ENCODE assay signal across 13 cellular contexts in genomic region chr3:16289144-16289889, GRCh38. TPM values are rescaled to one million over a fixed set of nuclear protein-coding genes. Genes with fewer than 3 reads are reported as not detected.
DNase-seq lines count a peak whose midpoint lies in the region; ATAC-seq and TF ChIP-seq lines count a peak whose summit lies in the region.
"Had no signal": no experiment of that assay in that cellular context is flagged by ENCODE, and none has a peak within 500 bp of the region (broad histone marks: within the 10 kb centered on the region; RNA-seq: fewer than 3 reads in every experiment).

No MANE protein-coding gene starts in this region.

- H3K4me3 Mint-ChIP-seq in stimulated activated naive CD8-positive, alpha-beta T cell treated with anti-CD3 and anti-CD28 coated beads, Interleukin-15, Interleukin-2, amounts not matched to agents 100 ng/mL and 50 ng/mL, for 24 hours: peak overlapping the region; percentile 81
- H3K4me3 Mint-ChIP-seq in activated naive CD8-positive, alpha-beta T cell treated with anti-CD3 and anti-CD28 coated beads, Interleukin-2, amount 50 U/mL, for 24 hours: peak overlapping the region; percentile 82
- H3K4me3 Mint-ChIP-seq: H9 had no signal

- ATAC-seq in stimulated activated naive CD8-positive, alpha-beta T cell treated with anti-CD3 and anti-CD28 coated beads, Interleukin-15, Interleukin-2, amounts not matched to agents 100 U/mL and 50 U/mL, for 24 hours: no peak
- no peak for ATAC-seq in activated naive CD8-positive, alpha-beta T cell treated with anti-CD3 and anti-CD28 coated beads, Interleukin-2, amount 50 U/mL, for 24 hours
- peak; percentile 25 to 60 for ATAC-seq in right cardiac atrium
- no peak for ATAC-seq in upper lobe of right lung
- no peak for ATAC-seq in GM18498 (IDR thresholded peaks at IDR 0.05; ENCODE audit: unreplicated experiment)

- intact Hi-C loops in right cardiac atrium (cut with DNase I) (loop anchor here in 3 of 4 donors (5.0 kb wide), 2 partner anchors 258 to 263 kb away; no protein-coding TSS in a partner anchor), upper lobe of right lung (cut with DNase I) (loop anchor here (5.0 kb wide), 1 partner anchor 263 kb away; no protein-coding TSS in a partner anchor)

- 85% methylated on average over 2 of the region's 2 CpGs for WGBS in right cardiac atrium

- POLR2A ChIA-PET in HEK293T (lab: Yijun Ruan, JAX): no interaction called here

- H3K9me3 ChIP-seq in right cardiac atrium (ENCODE audit: control insufficient read depth, low read length) (no peaks in the 10 kb centered on the region), upper lobe of right lung (no peaks in the 10 kb centered on the region)

- H3K36me3 ChIP-seq in upper lobe of right lung: no peaks in the 10 kb centered on the region

- peaks cover 99% of the 10 kb centered on the region for H3K4me1 Mint-ChIP-seq in stimulated activated naive CD8-positive, alpha-beta T cell treated with anti-CD3 and anti-CD28 coated beads, Interleukin-15, Interleukin-2, amounts not matched to agents 100 ng/mL and 50 ng/mL, for 24 hours (ENCODE audit: low read depth)
- peaks cover 98% of the 10 kb centered on the region for H3K4me1 Mint-ChIP-seq in activated naive CD8-positive, alpha-beta T cell treated with anti-CD3 and anti-CD28 coated beads, Interleukin-2, amount 50 U/mL, for 24 hours
- H3K4me1 Mint-ChIP-seq: H9 had no signal

- H3K27ac Mint-ChIP-seq in stimulated activated naive CD8-positive, alpha-beta T cell treated with anti-CD3 and anti-CD28 coated beads, Interleukin-15, Interleukin-2, amounts not matched to agents 100 ng/mL and 50 ng/mL, for 24 hours: peak overlapping the region; percentile 97
- H3K27ac Mint-ChIP-seq in activated naive CD8-positive, alpha-beta T cell treated with anti-CD3 and anti-CD28 coated beads, Interleukin-2, amount 50 U/mL, for 24 hours: peak overlapping the region; percentile 93

- no peak for TF ChIP-seq CTCF in upper lobe of right lung (IDR thresholded peaks at IDR 0.05)

- H3K27me3 ChIP-seq in right cardiac atrium (ENCODE audit: control insufficient read depth, insufficient read depth) (no peaks in the 10 kb centered on the region), upper lobe of right lung (no peaks in the 10 kb centered on the region)

- H3K36me3 Mint-ChIP-seq in stimulated activated naive CD8-positive, alpha-beta T cell treated with anti-CD3 and anti-CD28 coated beads, Interleukin-15, Interleukin-2, amounts not matched to agents 100 ng/mL and 50 ng/mL, for 24 hours (ENCODE audit: low read depth): peaks cover 76% of the 10 kb centered on the region
- peaks cover 59% of the 10 kb centered on the region for H3K36me3 Mint-ChIP-seq in activated naive CD8-positive, alpha-beta T cell treated with anti-CD3 and anti-CD28 coated beads, Interleukin-2, amount 50 U/mL, for 24 hours (ENCODE audit: low read depth)

- H3K4me3 ChIP-seq in right cardiac atrium (ENCODE audit: low read length) (no peak overlapping the region), upper lobe of right lung (peak overlapping the region; percentile 25)

- CTCF ChIA-PET in HEK293T (lab: Yijun Ruan, JAX): interaction anchor here (0.7 kb wide), 1 partner anchor 261 kb away, joined by 4 read pairs; no protein-coding TSS in a partner anchor

- H3K4me1 ChIP-seq in right cardiac atrium (ENCODE audit: control insufficient read depth, insufficient read depth, low read length) (peaks cover 20% of the 10 kb centered on the region), upper lobe of right lung (peaks cover 5% of the 10 kb centered on the region)

- H3K27ac ChIP-seq in right cardiac atrium (ENCODE audit: low read length) (peak overlapping the region; percentile 63), upper lobe of right lung (no peak overlapping the region)

- H3K27me3 Mint-ChIP-seq in stimulated activated naive CD8-positive, alpha-beta T cell treated with anti-CD3 and anti-CD28 coated beads, Interleukin-15, Interleukin-2, amounts not matched to agents 100 ng/mL and 50 ng/mL, for 24 hours: no peaks in the 10 kb centered on the region
- no peaks in the 10 kb centered on the region for H3K27me3 Mint-ChIP-seq in activated naive CD8-positive, alpha-beta T cell treated with anti-CD3 and anti-CD28 coated beads, Interleukin-2, amount 50 U/mL, for 24 hours

- peaks cover 5% of the 10 kb centered on the region for H3K9me3 Mint-ChIP-seq in stimulated activated naive CD8-positive, alpha-beta T cell treated with anti-CD3 and anti-CD28 coated beads, Interleukin-15, Interleukin-2, amounts not matched to agents 100 ng/mL and 50 ng/mL, for 24 hours
- H3K9me3 Mint-ChIP-seq in activated naive CD8-positive, alpha-beta T cell treated with anti-CD3 and anti-CD28 coated beads, Interleukin-2, amount 50 U/mL, for 24 hours: peaks cover 13% of the 10 kb centered on the region

- DNase-seq in stimulated activated naive CD8-positive, alpha-beta T cell treated with anti-CD3 and anti-CD28 coated beads, Interleukin-15, Interleukin-2, amounts not matched to agents 100 U/mL and 50 U/mL, for 24 hours: no peak
- no peak for DNase-seq in activated naive CD8-positive, alpha-beta T cell treated with anti-CD3 and anti-CD28 coated beads, Interleukin-2, amount 50 U/mL, for 24 hours
- DNase-seq in right cardiac atrium: no peak
- DNase-seq in upper lobe of right lung: no peak
- DNase-seq in HEK293T (ENCODE audit: extremely low spot score): no peak
- no peak for DNase-seq in germinal center (ENCODE audit: low spot score)
- DNase-seq: H9; NCI-H1092 treated with DMSO at 0.1 percent for 48 hours; NCI-H446 treated with DMSO at 0.1 percent for 48 hours; posterior cingulate gyrus; stimulated activated CD4-positive, alpha-beta T cell treated with anti-CD3 and anti-CD28 coated beads, Interleukin-2, amount 100 ng/mL, for 48 hours had no signal

TF ChIP-seq in HEK293T, 16 proteins besides CTCF, POLR2A, EP300 and RAD21:
- TF ChIP-seq ZNF384 (IDR thresholded peaks at IDR 0.05) (no peak), TARDBP (IDR thresholded peaks at IDR 0.05) (no peak), NFRKB (IDR thresholded peaks at IDR 0.05) (no peak), SP1 (IDR thresholded peaks at IDR 0.05) (no peak), HDGF (IDR thresholded peaks at IDR 0.05; ENCODE audit: borderline replicate concordance) (no peak), SUZ12 (IDR thresholded peaks at IDR 0.05) (no peak), ARNT (IDR thresholded peaks at IDR 0.05) (no peak), FOXM1 (IDR thresholded peaks at IDR 0.05; ENCODE audit: borderline replicate concordance) (no peak), PKNOX1 (IDR thresholded peaks at IDR 0.05) (no peak), FOXA1 (IDR thresholded peaks at IDR 0.05) (no peak), L3MBTL2 (conservative IDR thresholded peaks at IDR 0.05) (no peak), FOXK2 (IDR thresholded peaks at IDR 0.05) (no peak), BHLHE40 (IDR thresholded peaks at IDR 0.05; ENCODE audit: borderline replicate concordance) (no peak), LEF1 (IDR thresholded peaks at IDR 0.05; ENCODE audit: borderline replicate concordance) (no peak), CTBP1 (IDR thresholded peaks at IDR 0.05; ENCODE audit: borderline replicate concordance) (no peak), ELF4 (IDR thresholded peaks at IDR 0.05) (no peak)

RNA-seq across cellular contexts. Expression of gene OXNAD1, which starts 24.3 kb away (rescaled TPM):
- 10 to 100 TPM; 13.9 to 14.7 (median 14.3) TPM for total RNA-seq in right cardiac atrium
- polyA plus RNA-seq in right cardiac atrium: 6.5 TPM
- total RNA-seq in upper lobe of right lung: 12.8 TPM

RNA-seq across cellular contexts. Expression of gene DPH3, which starts 24.6 kb away (rescaled TPM):
- 10 to 100 TPM; 19.0 to 24.2 (median 21.5) TPM for total RNA-seq in right cardiac atrium
- polyA plus RNA-seq in right cardiac atrium: 14.7 TPM
- total RNA-seq in upper lobe of right lung: 29.8 TPM

Comparison
In these comparisons a context has a peak if more than half of its experiments do, and no peak if none do; other contexts are left out.
1. ATAC-seq: peak in right cardiac atrium (2 of 2); none in stimulated activated naive CD8-positive, alpha-beta T cell treated with anti-CD3 and anti-CD28 coated beads, Interleukin-15, Interleukin-2, amounts not matched to agents 100 U/mL and 50 U/mL, for 24 hours (single experiment), activated naive CD8-positive, alpha-beta T cell treated with anti-CD3 and anti-CD28 coated beads, Interleukin-2, amount 50 U/mL, for 24 hours (single experiment), upper lobe of right lung (single experiment) and GM18498 (single experiment).